ENCODE assay signal across 25 cellular contexts in genomic region chr12:80086025-80086424, GRCh38. TPM values are rescaled to one million over a fixed set of nuclear protein-coding genes. Genes with fewer than 3 reads are reported as not detected.
"Had no signal": no experiment of that assay in that cellular context is flagged by ENCODE, and none has a peak within 500 bp of the region (broad histone marks: within the 10 kb centered on the region; RNA-seq: fewer than 3 reads in every experiment).

No MANE protein-coding gene starts in this region.

- H3K27me3 Mint-ChIP-seq: activated CD4-positive, alpha-beta T cell treated with anti-CD3 and anti-CD28 coated beads for 36 hours; activated CD8-positive, alpha-beta T cell treated with anti-CD3 and anti-CD28 coated beads for 36 hours; activated naive CD4-positive, alpha-beta T cell treated with anti-CD3 and anti-CD28 coated beads, Interleukin-2, amount 10 ng/mL, durations not matched to agents 7 days and 5 days; activated naive CD8-positive, alpha-beta T cell treated with anti-CD3 and anti-CD28 coated beads for 36 hours had no signal

- H3K4me1 ChIP-seq: colonic mucosa had no signal

- H3K27ac ChIP-seq: colonic mucosa, WERI-Rb-1 had no signal

- DNase-seq: activated CD4-positive, alpha-beta T cell treated with anti-CD3 and anti-CD28 coated beads for 36 hours; activated CD4-positive, alpha-beta T cell treated with anti-CD3 and anti-CD28 coated beads, Interleukin-2, amount 50 U/mL, for 1 hour; activated CD8-positive, alpha-beta memory T cell treated with anti-CD3 and anti-CD28 coated beads, Interleukin-2, amount 50 U/mL, for 4 hours; activated CD8-positive, alpha-beta T cell treated with anti-CD3 and anti-CD28 coated beads for 36 hours; activated gamma-delta T cell treated with Interleukin-2 at 50 U/mL for 16 hours; activated naive CD4-positive, alpha-beta T cell treated with anti-CD3 and anti-CD28 coated beads, Interleukin-2, amount 10 ng/mL, durations not matched to agents 7 days and 5 days; activated naive CD8-positive, alpha-beta T cell treated with anti-CD3 and anti-CD28 coated beads for 36 hours; activated T-cell treated with anti-CD3 and anti-CD28 coated beads, Interleukin-2, amount 50 U/mL, for 72 hours; caudate nucleus; colonic mucosa; Kasumi-1; NCI-H1092; NCI-H1417; NCI-H1930; NCI-H2171; NCI-H345; NCI-H510A; NCI-H526 treated with DMSO at 0.1 percent for 48 hours; NCI-H82; PC-3; SHP77 treated with DMSO at 0.1 percent for 48 hours; T-helper 1 cell; WERI-Rb-1 had no signal

- H3K27ac Mint-ChIP-seq: activated CD4-positive, alpha-beta T cell treated with anti-CD3 and anti-CD28 coated beads for 36 hours; activated CD8-positive, alpha-beta T cell treated with anti-CD3 and anti-CD28 coated beads for 36 hours; activated naive CD4-positive, alpha-beta T cell treated with anti-CD3 and anti-CD28 coated beads, Interleukin-2, amount 10 ng/mL, durations not matched to agents 7 days and 5 days; activated naive CD8-positive, alpha-beta T cell treated with anti-CD3 and anti-CD28 coated beads for 36 hours; activated T-cell treated with anti-CD3 and anti-CD28 coated beads, Interleukin-2, amount 50 U/mL, for 72 hours; activated T-helper 2 cell treated with anti-CD3 and anti-CD28 coated beads, Interferon-gamma antibody, Interleukin-2, Interleukin-4, amounts not matched to agents 10 μg/mL and 5 μg/mL and 100 μg/mL, durations not matched to agents 14 hours and 24 hours and 36 hours had no signal

- H3K27me3 ChIP-seq: colonic mucosa had no signal

- H3K36me3 ChIP-seq: colonic mucosa, WERI-Rb-1 had no signal

- H3K4me3 Mint-ChIP-seq: activated CD4-positive, alpha-beta T cell treated with anti-CD3 and anti-CD28 coated beads for 36 hours; activated CD8-positive, alpha-beta T cell treated with anti-CD3 and anti-CD28 coated beads for 36 hours; activated naive CD4-positive, alpha-beta T cell treated with anti-CD3 and anti-CD28 coated beads, Interleukin-2, amount 10 ng/mL, durations not matched to agents 7 days and 5 days; activated naive CD8-positive, alpha-beta T cell treated with anti-CD3 and anti-CD28 coated beads for 36 hours; activated T-cell treated with anti-CD3 and anti-CD28 coated beads, Interleukin-2, amount 50 U/mL, for 72 hours had no signal

- H3K4me3 ChIP-seq: colonic mucosa had no signal

- ATAC-seq: activated CD4-positive, alpha-beta T cell treated with anti-CD3 and anti-CD28 coated beads for 36 hours; activated CD8-positive, alpha-beta T cell treated with anti-CD3 and anti-CD28 coated beads for 36 hours; activated T-cell treated with anti-CD3 and anti-CD28 coated beads, Interleukin-2, amount 50 U/mL, for 72 hours; PC-3 had no signal

RNA-seq across cellular contexts. Expression of gene OTOGL, which starts 13.3 kb away (rescaled TPM):
- total RNA-seq: activated CD4-positive, alpha-beta T cell treated with anti-CD3 and anti-CD28 coated beads for 36 hours; activated CD8-positive, alpha-beta T cell treated with anti-CD3 and anti-CD28 coated beads for 36 hours; activated naive CD8-positive, alpha-beta T cell treated with anti-CD3 and anti-CD28 coated beads for 36 hours; activated T-cell treated with anti-CD3 and anti-CD28 coated beads, Interleukin-2, amount 50 U/mL, for 72 hours; T-helper 2 cell treated with Interferon-gamma antibody and Interleukin-4, amounts not matched to agents 100 ng/mL and 5 ng/mL, for 36 hours had no signal
